In genomic region chr2:217071416-217071815, GRCh38 we compare ENCODE assay signal across 20 cellular contexts.
DNase-seq lines count a peak whose midpoint lies in the region; ATAC-seq and TF ChIP-seq lines count a peak whose summit lies in the region.
"Had no signal": no experiment of that assay in that cellular context is flagged by ENCODE, and none has a peak within 500 bp of the region (broad histone marks: within the 10 kb centered on the region; RNA-seq: fewer than 3 reads in every experiment).

No MANE protein-coding gene starts in this region.

- no peak for TF ChIP-seq POLR2A in esophagus muscularis mucosa (IDR thresholded peaks at IDR 0.05; ENCODE audit: low read depth)

- TF ChIP-seq CTCF in CD14-positive monocyte (IDR thresholded peaks at IDR 0.05) (no peak), choroid plexus epithelial cell (conservative IDR thresholded peaks at IDR 0.05; ENCODE audit: low read depth, low read length) (no peak), esophagus muscularis mucosa (IDR thresholded peaks at IDR 0.05) (no peak)

- no peak for TF ChIP-seq EP300 in esophagus muscularis mucosa (IDR thresholded peaks at IDR 0.05)

- WGBS in esophagus muscularis mucosa, result 86% methylated on average over 8 of the region's 8 CpGs

- H3K27me3 Mint-ChIP-seq in CD14-positive monocyte (ENCODE audit: low read depth in 3 of 3), result peaks cover 3 to 6% (median 6%) of the 10 kb centered on the region in 3 donors

- H3K36me3 ChIP-seq in esophagus muscularis mucosa, result no peaks in the 10 kb centered on the region
- H3K36me3 ChIP-seq: Peyer's patch had no signal

- no peaks in the 10 kb centered on the region for H3K36me3 Mint-ChIP-seq in CD14-positive monocyte

- H3K9me3 Mint-ChIP-seq in CD14-positive monocyte, result peaks cover 0 to 7% (median 0%) of the 10 kb centered on the region in 7 donors

- no peaks in the 10 kb centered on the region for H3K27me3 ChIP-seq in esophagus muscularis mucosa
- H3K27me3 ChIP-seq: Peyer's patch had no signal

- H3K9me3 ChIP-seq in esophagus muscularis mucosa, result no peaks in the 10 kb centered on the region

- H3K4me3 Mint-ChIP-seq in CD14-positive monocyte, result peak overlapping the region; percentile 32 to 47
- H3K4me3 Mint-ChIP-seq: H9, IgD-negative memory B cell had no signal

- H3K4me3 ChIP-seq in choroid plexus epithelial cell (ENCODE audit: low read depth, low read length), result no peak overlapping the region
- H3K4me3 ChIP-seq in esophagus muscularis mucosa, result no peak overlapping the region
- H3K4me3 ChIP-seq: Peyer's patch had no signal

- peak overlapping the region in 5 of 7 donors; percentile 22 to 73 (median 61) for H3K27ac Mint-ChIP-seq in CD14-positive monocyte
- H3K27ac Mint-ChIP-seq: H9, IgD-negative memory B cell had no signal

- peaks cover 9 to 16% (median 10%) of the 10 kb centered on the region in 4 donors for H3K4me1 ChIP-seq in esophagus muscularis mucosa
- H3K4me1 ChIP-seq: Peyer's patch had no signal

- DNase-seq in CD14-positive monocyte (ENCODE audit: low spot score) (no peak), MV-4-11 (lab: John Stamatoyannopoulos, UW) (peak; percentile 44), choroid plexus epithelial cell (ENCODE audit: low read depth) (peak; percentile 97), lung microvascular endothelial cell (ENCODE audit: low read depth in 2 of 2) (peak; percentile 48 to 84), esophagus muscularis mucosa (ENCODE audit: extremely low spot score) (no peak), NCI-H1930 (lab: John Stamatoyannopoulos, UW) (no peak)
- DNase-seq: C1 segment of cervical spinal cord, COR-L47, EL, H9, Kasumi-1, MM.1S, NCI-H1417 treated with DMSO at 0.1 percent for 48 hours, NCI-H2029 treated with DMSO at 0.1 percent for 48 hours, NCI-H748 treated with DMSO at 0.1 percent for 48 hours had no signal

- H3K4me1 Mint-ChIP-seq in CD14-positive monocyte, result peaks cover 30% of the 10 kb centered on the region
- H3K4me1 Mint-ChIP-seq: H9, IgD-negative memory B cell had no signal

- intact Hi-C loops in CD14-positive monocyte (cut with micrococcal nuclease), result no loop called here
- intact Hi-C loops in esophagus muscularis mucosa (cut with DNase I), result no loop called here

- no peak overlapping the region for H3K27ac ChIP-seq in esophagus muscularis mucosa (replicated peaks in 1 of 4)
- H3K27ac ChIP-seq: Peyer's patch had no signal

- ATAC-seq in HG03521 (IDR thresholded peaks at IDR 0.05; ENCODE audit: unreplicated experiment), result no peak
- no peak for ATAC-seq in GM19328 (IDR thresholded peaks at IDR 0.05; ENCODE audit: unreplicated experiment)
- ATAC-seq: Right ventricle myocardium inferior had no signal

Comparison
In these comparisons a context has a peak if more than half of its experiments do, and no peak if none do; other contexts are left out.
1. DNase-seq: peak in MV-4-11 (single experiment), choroid plexus epithelial cell (single experiment) and lung microvascular endothelial cell (2 of 2); none in CD14-positive monocyte (single experiment), esophagus muscularis mucosa (single experiment) and NCI-H1930 (0 of 2).